25 cellular contexts compared by ENCODE assay signal in genomic region chr6:147065786-147066185, GRCh38.
DNase-seq lines count a peak whose midpoint lies in the region; ATAC-seq, FAIRE-seq and TF ChIP-seq lines count a peak whose summit lies in the region.
"Had no signal": no experiment of that assay in that cellular context is flagged by ENCODE, and none has a peak within 500 bp of the region (broad histone marks: within the 10 kb centered on the region; RNA-seq: fewer than 3 reads in every experiment).

No MANE protein-coding gene starts in this region.

- H3K4me3 Mint-ChIP-seq in activated naive CD8-positive, alpha-beta T cell treated with anti-CD3 and anti-CD28 coated beads, Interleukin-2, amount 10 ng/mL, durations not matched to agents 7 days and 5 days = no peak overlapping the region
- no peak overlapping the region for H3K4me3 Mint-ChIP-seq in activated naive CD8-positive, alpha-beta T cell treated with anti-CD3 and anti-CD28 coated beads, Interleukin-2, amount 50 U/mL, for 24 hours
- H3K4me3 Mint-ChIP-seq: activated CD4-positive, alpha-beta memory T cell treated with anti-CD3 and anti-CD28 coated beads, Interleukin-2, amount 10 ng/mL, durations not matched to agents 7 days and 5 days; effector memory CD8-positive, alpha-beta T cell; natural killer cell had no signal

- no peaks in the 10 kb centered on the region for H3K27me3 ChIP-seq in K562 (ENCODE audit: control insufficient read depth in 2 of 2, insufficient read depth in 2 of 2, low read length in 2 of 2)
- H3K27me3 ChIP-seq in transverse colon = no peaks in the 10 kb centered on the region
- H3K27me3 ChIP-seq: BLaER1, ovary, sigmoid colon had no signal

- H2AFZ ChIP-seq in K562 (ENCODE audit: low read depth, low read length) = peak overlapping the region; percentile 74
- H2AFZ ChIP-seq: GM23248 had no signal

- ATAC-seq in activated naive CD8-positive, alpha-beta T cell treated with anti-CD3 and anti-CD28 coated beads, Interleukin-2, amount 10 ng/mL, durations not matched to agents 7 days and 5 days (ENCODE audit: low read depth) = no peak
- ATAC-seq in activated naive CD8-positive, alpha-beta T cell treated with anti-CD3 and anti-CD28 coated beads, Interleukin-2, amount 50 U/mL, for 24 hours = no peak
- ATAC-seq in K562 (no peak), left ventricle myocardium superior (no peak)
- ATAC-seq: effector memory CD8-positive, alpha-beta T cell; natural killer cell had no signal

- H3K36me3 ChIP-seq in K562 (ENCODE audit: control insufficient read depth, insufficient read depth, low read length) = no peaks in the 10 kb centered on the region
- no peaks in the 10 kb centered on the region for H3K36me3 ChIP-seq in transverse colon
- H3K36me3 ChIP-seq: BLaER1, ovary, sigmoid colon had no signal

- H3K4me1 Mint-ChIP-seq in activated naive CD8-positive, alpha-beta T cell treated with anti-CD3 and anti-CD28 coated beads, Interleukin-2, amount 10 ng/mL, durations not matched to agents 7 days and 5 days = peaks cover 5% of the 10 kb centered on the region
- peaks cover 6% of the 10 kb centered on the region for H3K4me1 Mint-ChIP-seq in activated naive CD8-positive, alpha-beta T cell treated with anti-CD3 and anti-CD28 coated beads, Interleukin-2, amount 50 U/mL, for 24 hours

- no peak overlapping the region for H3K9ac ChIP-seq in K562 (ENCODE audit: insufficient read depth in 1 of 2, low read depth in 2 of 2, low read length in 2 of 2)
- H3K9ac ChIP-seq: BLaER1, GM23248, SK-N-SH had no signal

- POLR2A ChIA-PET in activated naive CD8-positive, alpha-beta T cell treated with anti-CD3 and anti-CD28 coated beads, Interleukin-2, amount 10 ng/mL, durations not matched to agents 7 days and 5 days (lab: Charles Lee) = no interaction called here
- POLR2A ChIA-PET in K562 (lab: Yijun Ruan, JAX) = interaction anchor here (1.4 kb wide), 1 partner anchor 11 kb away, joined by 5 read pairs; no protein-coding TSS in a partner anchor

- H3K4me2 ChIP-seq in K562 (ENCODE audit: insufficient read depth, low read length) = no peak overlapping the region
- H3K4me2 ChIP-seq: BLaER1, SK-N-SH had no signal

- no peaks in the 10 kb centered on the region for H4K20me1 ChIP-seq in K562 (replicated peaks; ENCODE audit: control insufficient read depth, insufficient read depth, low read length)
- H4K20me1 ChIP-seq: BLaER1 had no signal

- CTCF ChIA-PET in K562 (lab: Yijun Ruan, JAX; ENCODE audit: low intra/inter-chr PET ratio) = no interaction called here

- H3K4me3 ChIP-seq in K562 (no peak overlapping the region), transverse colon (no peak overlapping the region)
- H3K4me3 ChIP-seq: BLaER1, GM23248, ovary, sigmoid colon had no signal

- H3K9me1 ChIP-seq in K562 (ENCODE audit: control insufficient read depth, insufficient read depth, low read length) = no peaks in the 10 kb centered on the region

- H3K9me3 Mint-ChIP-seq in activated naive CD8-positive, alpha-beta T cell treated with anti-CD3 and anti-CD28 coated beads, Interleukin-2, amount 10 ng/mL, durations not matched to agents 7 days and 5 days = peaks cover 24% of the 10 kb centered on the region
- peaks cover 5% of the 10 kb centered on the region for H3K9me3 Mint-ChIP-seq in activated naive CD8-positive, alpha-beta T cell treated with anti-CD3 and anti-CD28 coated beads, Interleukin-2, amount 50 U/mL, for 24 hours
- H3K9me3 Mint-ChIP-seq: effector memory CD8-positive, alpha-beta T cell; natural killer cell had no signal

- no peak for FAIRE-seq in K562 (lab: Jason Lieb, UNC)

- peaks cover 1% of the 10 kb centered on the region for H3K27me3 Mint-ChIP-seq in activated naive CD8-positive, alpha-beta T cell treated with anti-CD3 and anti-CD28 coated beads, Interleukin-2, amount 10 ng/mL, durations not matched to agents 7 days and 5 days
- H3K27me3 Mint-ChIP-seq in activated naive CD8-positive, alpha-beta T cell treated with anti-CD3 and anti-CD28 coated beads, Interleukin-2, amount 50 U/mL, for 24 hours = no peaks in the 10 kb centered on the region
- H3K27me3 Mint-ChIP-seq: activated CD4-positive, alpha-beta memory T cell treated with anti-CD3 and anti-CD28 coated beads, Interleukin-2, amount 10 ng/mL, durations not matched to agents 7 days and 5 days had no signal

- H3K27ac Mint-ChIP-seq in activated naive CD8-positive, alpha-beta T cell treated with anti-CD3 and anti-CD28 coated beads, Interleukin-2, amount 10 ng/mL, durations not matched to agents 7 days and 5 days = peak overlapping the region; percentile 12
- no peak overlapping the region for H3K27ac Mint-ChIP-seq in activated naive CD8-positive, alpha-beta T cell treated with anti-CD3 and anti-CD28 coated beads, Interleukin-2, amount 50 U/mL, for 24 hours
- H3K27ac Mint-ChIP-seq: activated CD4-positive, alpha-beta memory T cell treated with anti-CD3 and anti-CD28 coated beads, Interleukin-2, amount 10 ng/mL, durations not matched to agents 7 days and 5 days; effector memory CD8-positive, alpha-beta T cell; natural killer cell had no signal

- TF ChIP-seq CTCF in K562 (IDR thresholded peaks at IDR 0.05 in 2 of 3, conservative IDR thresholded peaks at IDR 0.05 in 1 of 3; ENCODE audit: insufficient read depth in 2 of 3, low read depth in 1 of 3, low read length in 3 of 3) (no peak), transverse colon (IDR thresholded peaks at IDR 0.05) (no peak)

- H3K9me3 ChIP-seq in K562 (replicated peaks; ENCODE audit: control insufficient read depth, insufficient read depth, low read depth, low read length) (no peaks in the 10 kb centered on the region), transverse colon (peaks cover 0 to 7% of the 10 kb centered on the region in 2 donors)
- H3K9me3 ChIP-seq: ovary, sigmoid colon, SK-N-SH had no signal

- TF ChIP-seq RAD21 in K562 (CRISPR knock-in tag; conservative IDR thresholded peaks at IDR 0.05 in 1 of 2, IDR thresholded peaks at IDR 0.05 in 1 of 2) = no peak

- TF ChIP-seq POLR2A in K562 (conservative IDR thresholded peaks at IDR 0.05) = no peak
- TF ChIP-seq POLR2A in transverse colon (IDR thresholded peaks at IDR 0.05) = no peak

- in situ Hi-C loops in K562 (cut with MboI) (no loop called here), transverse colon (cut with MboI; ENCODE audit: low pct_ligation_motif_present in 1 of 4, low pct_unique_long_range_greater_than_20kb in 1 of 4, low sequenced_read_pairs in 3 of 4) (no loop called here)

- no peak for TF ChIP-seq EP300 in K562 (IDR thresholded peaks at IDR 0.05; ENCODE audit: low read length)
- TF ChIP-seq EP300 in transverse colon (IDR thresholded peaks at IDR 0.05; ENCODE audit: low read depth) = no peak

- intact Hi-C loops in K562 (cut with micrococcal nuclease) = no loop called here
- intact Hi-C loops in transverse colon (cut with DNase I; ENCODE audit: low total_unique reads) = no loop called here
- intact Hi-C loops in left ventricle myocardium superior (cut with micrococcal nuclease) = no loop called here

- no peaks in the 10 kb centered on the region for H3K79me2 ChIP-seq in K562 (ENCODE audit: control insufficient read depth, insufficient read depth, low read length)

- H3K27ac ChIP-seq in K562 (ENCODE audit: extremely low read depth, low read depth, low read length) = no peak overlapping the region
- H3K27ac ChIP-seq in transverse colon = peak overlapping the region in 2 of 4 donors; percentile 5 to 35
- H3K27ac ChIP-seq: BLaER1, GM23248, ovary, sigmoid colon had no signal

- H3K36me3 Mint-ChIP-seq in activated naive CD8-positive, alpha-beta T cell treated with anti-CD3 and anti-CD28 coated beads, Interleukin-2, amount 10 ng/mL, durations not matched to agents 7 days and 5 days = peaks cover 8% of the 10 kb centered on the region
- no peaks in the 10 kb centered on the region for H3K36me3 Mint-ChIP-seq in activated naive CD8-positive, alpha-beta T cell treated with anti-CD3 and anti-CD28 coated beads, Interleukin-2, amount 50 U/mL, for 24 hours (ENCODE audit: low read depth)
- H3K36me3 Mint-ChIP-seq: natural killer cell had no signal

- H3K4me1 ChIP-seq in K562 (replicated peaks in 1 of 2; ENCODE audit: control insufficient read depth in 2 of 2, insufficient read depth in 2 of 2, low read length in 2 of 2) (no peaks in the 10 kb centered on the region), transverse colon (peaks cover 0 to 6% (median 0%) of the 10 kb centered on the region in 4 donors)
- H3K4me1 ChIP-seq: BLaER1 had no signal

- BruUV-seq in K562 (replicated peaks; lab: Mats Ljungman, UMichigan) = no TSS peak

- WGBS in K562 (ENCODE audit: insufficient coverage, low coverage, missing lambda C conversion rate) = 35% methylated on average over 5 of the region's 5 CpGs
- 46 to 53% methylated on average over 4 to 5 of the region's 5 CpGs for WGBS in transverse colon (ENCODE audit: low coverage in 1 of 2), 2 donors

- DNase-seq in activated naive CD8-positive, alpha-beta T cell treated with anti-CD3 and anti-CD28 coated beads, Interleukin-2, amount 10 ng/mL, durations not matched to agents 7 days and 5 days = no peak
- no peak for DNase-seq in activated naive CD8-positive, alpha-beta T cell treated with anti-CD3 and anti-CD28 coated beads, Interleukin-2, amount 50 U/mL, for 24 hours
- peak; percentile 31 for DNase-seq in NCI-H2029 treated with DMSO at 0.1 percent for 48 hours (lab: John Stamatoyannopoulos, UW)
- no peak for DNase-seq in K562 (ENCODE audit: extremely low read depth in 1 of 4, low spot score in 3 of 4)
- DNase-seq in transverse colon = peak; percentile 20
- no peak for DNase-seq in left ventricle myocardium superior
- DNase-seq in activated naive CD4-positive, alpha-beta T cell treated with anti-CD3 and anti-CD28 coated beads, Interleukin-2, amount 50 U/mL, for 16 hours = no peak
- no peak for DNase-seq in cortex of kidney (lab: John Stamatoyannopoulos, UW)
- DNase-seq: activated CD4-positive, alpha-beta memory T cell treated with anti-CD3 and anti-CD28 coated beads, Interleukin-2, amount 10 ng/mL, durations not matched to agents 7 days and 5 days; activated CD4-positive, CD25-positive, alpha-beta regulatory T cell; activated naive CD4-positive, alpha-beta T cell treated with Interleukin-2 at 50 U/mL for 16 hours; activated T-cell treated with anti-CD3 and anti-CD28 coated beads for 4 hours; aorta; central memory CD4-positive, alpha-beta T cell; effector memory CD8-positive, alpha-beta T cell; GDM1; GM23248; kidney glomerular epithelial cell; mesenchymal stem cell; natural killer cell; ovary; RPMI8226; sigmoid colon; SK-N-SH had no signal

TF ChIP-seq in K562, 482 proteins besides CTCF, POLR2A, EP300 and RAD21 (continues in another document):
- TF ChIP-seq TOE1 (IDR thresholded peaks at IDR 0.05; ENCODE audit: borderline replicate concordance) (no peak), TOE1 (CRISPR knock-in tag; IDR thresholded peaks at IDR 0.05; ENCODE audit: borderline replicate concordance, low read depth) (no peak), ATF7 (IDR thresholded peaks at IDR 0.05) (peak; percentile 62; the same call in 1 of the 2 replicates), PML (IDR thresholded peaks at IDR 0.05; ENCODE audit: low read length) (no peak), NONO (IDR thresholded peaks at IDR 0.05; ENCODE audit: low read depth in 2 of 2, low read length in 1 of 2) (no peak), TAL1 (IDR thresholded peaks at IDR 0.05) (no peak), SMAD4 (CRISPR knock-in tag; conservative IDR thresholded peaks at IDR 0.05) (no peak)

Comparison
In these comparisons a context has a peak if more than half of its experiments do, and no peak if none do; other contexts are left out.
1. DNase-seq: peak in NCI-H2029 treated with DMSO at 0.1 percent for 48 hours (single experiment) and transverse colon (single experiment); none in activated naive CD8-positive, alpha-beta T cell treated with anti-CD3 and anti-CD28 coated beads, Interleukin-2, amount 10 ng/mL, durations not matched to agents 7 days and 5 days (single experiment), activated naive CD8-positive, alpha-beta T cell treated with anti-CD3 and anti-CD28 coated beads, Interleukin-2, amount 50 U/mL, for 24 hours (single experiment), K562 (0 of 4), left ventricle myocardium superior (single experiment), activated naive CD4-positive, alpha-beta T cell treated with anti-CD3 and anti-CD28 coated beads, Interleukin-2, amount 50 U/mL, for 16 hours (single experiment) and cortex of kidney (single experiment).